In the genomic region with DNA sequence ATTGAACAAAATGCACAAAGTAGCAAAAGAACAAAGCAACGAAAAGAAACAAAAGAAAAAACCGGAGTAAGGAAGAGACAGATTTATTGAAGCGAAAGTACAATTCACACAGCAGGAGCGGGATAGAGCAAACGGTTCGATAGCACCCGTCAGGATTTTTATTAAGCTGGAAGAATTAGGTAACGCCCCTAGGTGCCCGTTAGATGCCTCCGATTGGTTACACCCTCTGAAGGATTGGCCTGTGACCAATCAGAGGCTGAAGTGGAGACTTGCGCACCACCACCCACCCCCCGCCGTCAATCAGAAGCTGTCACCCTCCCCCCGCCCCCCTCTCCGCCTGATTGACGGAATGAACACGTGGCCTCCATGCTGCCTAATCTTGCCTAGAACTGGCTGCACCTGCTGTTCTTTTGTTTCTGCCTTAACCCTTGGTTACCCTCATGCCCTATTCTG, we compare ENCODE assay signal across 11 cellular contexts. TPM values are rescaled to one million over a fixed set of nuclear protein-coding genes. Genes with fewer than 3 reads are reported as not detected.
DNase-seq lines count a peak whose midpoint lies in the region; ATAC-seq and TF ChIP-seq lines count a peak whose summit lies in the region.
"Had no signal": no experiment of that assay in that cellular context is flagged by ENCODE, and none has a peak within 500 bp of the region (broad histone marks: within the 10 kb centered on the region; RNA-seq: fewer than 3 reads in every experiment).

No MANE protein-coding gene starts in this region.

- peaks cover 28% of the 10 kb centered on the region for H3K36me3 Mint-ChIP-seq in activated CD8-positive, alpha-beta T cell treated with anti-CD3 and anti-CD28 coated beads for 36 hours (ENCODE audit: low read depth)

- no peaks in the 10 kb centered on the region for H3K9me3 ChIP-seq in mucosa of descending colon
- H3K9me3 ChIP-seq: MG63 had no signal

- H3K27ac Mint-ChIP-seq in activated CD8-positive, alpha-beta T cell treated with anti-CD3 and anti-CD28 coated beads for 36 hours, result no peak overlapping the region

- H3K4me1 Mint-ChIP-seq in activated CD8-positive, alpha-beta T cell treated with anti-CD3 and anti-CD28 coated beads for 36 hours (ENCODE audit: low read depth), result peaks cover 17% of the 10 kb centered on the region

- DNase-seq in DMS53 treated with DMSO at 0.1 percent for 48 hours (lab: John Stamatoyannopoulos, UW; ENCODE audit: unreplicated experiment), result peak; percentile 93
- DNase-seq in NCI-H1417 (lab: John Stamatoyannopoulos, UW), result peak; percentile 82 to 98 (median 93)
- DNase-seq in activated CD8-positive, alpha-beta T cell treated with anti-CD3 and anti-CD28 coated beads for 36 hours, result no peak
- no peak for DNase-seq in mucosa of descending colon
- DNase-seq in stimulated activated naive CD4-positive, alpha-beta T cell treated with Interleukin-2 at 50 U/mL for 16 hours (lab: John Stamatoyannopoulos, UW), result no peak
- DNase-seq in Kasumi-1 (lab: John Stamatoyannopoulos, UW), result no peak
- DNase-seq: HFFc6, MG63, midbrain had no signal

- no peaks in the 10 kb centered on the region for H3K27me3 Mint-ChIP-seq in activated CD8-positive, alpha-beta T cell treated with anti-CD3 and anti-CD28 coated beads for 36 hours

- ATAC-seq in activated CD8-positive, alpha-beta T cell treated with anti-CD3 and anti-CD28 coated beads for 36 hours, result no peak
- ATAC-seq in mucosa of descending colon (peak; percentile 12), HG03565 (IDR thresholded peaks at IDR 0.05; ENCODE audit: unreplicated experiment) (no peak), HG03469 (IDR thresholded peaks at IDR 0.05; ENCODE audit: unreplicated experiment) (no peak)

- intact Hi-C loops in activated CD8-positive, alpha-beta T cell treated with anti-CD3 and anti-CD28 coated beads for 36 hours (cut with micrococcal nuclease), result no loop called here
- intact Hi-C loops in mucosa of descending colon (cut with DNase I, micrococcal nuclease), result no loop called here

- no peak for TF ChIP-seq CTCF in activated CD8-positive, alpha-beta T cell treated with anti-CD3 and anti-CD28 coated beads for 36 hours (IDR thresholded peaks at IDR 0.05)
- no peak for TF ChIP-seq CTCF in mucosa of descending colon (IDR thresholded peaks at IDR 0.05)

- H3K4me3 ChIP-seq in mucosa of descending colon, result no peak overlapping the region

- CTCF ChIA-PET in activated CD8-positive, alpha-beta T cell treated with anti-CD3 and anti-CD28 coated beads for 36 hours (lab: Charles Lee), result interaction anchor here (1.7 kb wide), 1 partner anchor 40 kb away, joined by 3 read pairs; no protein-coding TSS in a partner anchor

- H3K4me3 Mint-ChIP-seq in activated CD8-positive, alpha-beta T cell treated with anti-CD3 and anti-CD28 coated beads for 36 hours, result peak overlapping the region; percentile 60

- H3K36me3 ChIP-seq in mucosa of descending colon (ENCODE audit: low read depth), result no peaks in the 10 kb centered on the region
- H3K36me3 ChIP-seq: MG63 had no signal

- H3K9me3 Mint-ChIP-seq in activated CD8-positive, alpha-beta T cell treated with anti-CD3 and anti-CD28 coated beads for 36 hours, result peaks cover 2% of the 10 kb centered on the region
- H3K9me3 Mint-ChIP-seq: HFFc6 had no signal

- POLR2A ChIA-PET in activated CD8-positive, alpha-beta T cell treated with anti-CD3 and anti-CD28 coated beads for 36 hours (lab: Charles Lee), result no interaction called here

- peaks cover 3% of the 10 kb centered on the region for H3K4me1 ChIP-seq in mucosa of descending colon (ENCODE audit: low read depth)

RNA-seq across cellular contexts. Expression of gene OCM2, which starts 16.8 kb away (rescaled TPM):
- total RNA-seq in activated CD8-positive, alpha-beta T cell treated with anti-CD3 and anti-CD28 coated beads for 36 hours, result not detected
- not detected for total RNA-seq in mucosa of descending colon
- total RNA-seq: HFFc6 had no signal

Comparison
In these comparisons a context has a peak if more than half of its experiments do, and no peak if none do; other contexts are left out.
1. DNase-seq: peak in DMS53 treated with DMSO at 0.1 percent for 48 hours (single experiment) and NCI-H1417 (3 of 3); none in activated CD8-positive, alpha-beta T cell treated with anti-CD3 and anti-CD28 coated beads for 36 hours (single experiment), mucosa of descending colon (0 of 3), stimulated activated naive CD4-positive, alpha-beta T cell treated with Interleukin-2 at 50 U/mL for 16 hours (single experiment) and Kasumi-1 (0 of 2).